15 cellular contexts compared by ENCODE assay signal in the genomic region with DNA sequence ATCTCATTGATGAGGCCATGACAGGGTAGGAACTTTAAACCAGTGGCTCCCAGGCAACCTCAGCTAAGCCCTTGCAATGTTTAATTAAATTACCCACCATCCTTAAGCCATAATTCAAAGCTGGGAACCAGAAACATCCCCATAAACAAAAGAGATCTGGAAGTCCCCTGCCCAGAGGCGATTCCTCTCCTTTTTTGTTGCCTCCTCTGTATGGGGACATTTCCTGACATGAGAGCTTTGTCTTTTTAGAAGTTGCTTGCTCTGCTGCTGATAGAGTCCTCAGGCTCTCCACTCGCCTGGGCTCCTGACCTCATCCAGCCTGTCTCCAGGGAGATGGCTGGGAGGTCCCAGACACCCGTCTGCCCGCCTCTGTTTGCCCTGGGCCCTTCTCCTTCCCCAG. TPM values are rescaled to one million over a fixed set of nuclear protein-coding genes. Genes with fewer than 3 reads are reported as not detected.
DNase-seq lines count a peak whose midpoint lies in the region; ATAC-seq, FAIRE-seq and TF ChIP-seq lines count a peak whose summit lies in the region.
"Had no signal": no experiment of that assay in that cellular context is flagged by ENCODE, and none has a peak within 500 bp of the region (broad histone marks: within the 10 kb centered on the region; RNA-seq: fewer than 3 reads in every experiment).

No MANE protein-coding gene starts in this region.

- H2AFZ ChIP-seq in Karpas-422 (ENCODE audit: low read length): no peak overlapping the region

- H3K4me1 ChIP-seq in mesendoderm (ENCODE audit: control insufficient read depth, low read depth, low read length) (peaks cover 5% of the 10 kb centered on the region), Karpas-422 (ENCODE audit: low read length) (peaks cover 22% of the 10 kb centered on the region)

- H3K56ac ChIP-seq in mesendoderm (ENCODE audit: low read length): no peak overlapping the region

- FAIRE-seq in GM12891 (lab: Jason Lieb, UNC): no peak
- FAIRE-seq: frontal cortex had no signal

- no peak for ATAC-seq in stimulated activated memory B cell treated with anti-CD40 and anti-IgM and Interleukin-4, amounts not matched to agents 10 μg/mL and 1 μg/mL and 100 μg/mL, for 72 hours

- no peak overlapping the region for H4K5ac ChIP-seq in mesendoderm (ENCODE audit: low read length)

- H3K4me1 Mint-ChIP-seq in stimulated activated memory B cell treated with anti-CD40 and anti-IgM and Interleukin-4, amounts not matched to agents 10 μg/mL and 1 μg/mL and 100 μg/mL, for 72 hours: peaks cover 29% of the 10 kb centered on the region

- H3K4me3 Mint-ChIP-seq in stimulated activated memory B cell treated with anti-CD40 and anti-IgM and Interleukin-4, amounts not matched to agents 10 μg/mL and 1 μg/mL and 100 μg/mL, for 72 hours: no peak overlapping the region
- H3K4me3 Mint-ChIP-seq: central memory CD8-positive, alpha-beta T cell had no signal

- H3K79me2 ChIP-seq in mesendoderm (ENCODE audit: control insufficient read depth, insufficient read depth, low read length) (no peaks in the 10 kb centered on the region), Karpas-422 (ENCODE audit: low read length) (no peaks in the 10 kb centered on the region)

- no peak for TF ChIP-seq CTCF in dorsolateral prefrontal cortex (IDR thresholded peaks at IDR 0.05 in 54 of 56, conservative IDR thresholded peaks at IDR 0.05 in 2 of 56; ENCODE audit: low read depth in 1 of 56, partially characterized antibody in 56 of 56)

- H3K4ac ChIP-seq in mesendoderm (ENCODE audit: low read depth, low read length): no peak overlapping the region

- H3K23ac ChIP-seq in mesendoderm (ENCODE audit: low read length): no peak overlapping the region

- H3K4me3 ChIP-seq in dorsolateral prefrontal cortex (peak overlapping the region in 22 of 59 donors; percentile 2 to 91 (median 80)), mesendoderm (ENCODE audit: low read length) (no peak overlapping the region), Karpas-422 (ENCODE audit: low read length) (no peak overlapping the region)
- H3K4me3 ChIP-seq: SK-N-MC had no signal

- H2BK5ac ChIP-seq in mesendoderm (ENCODE audit: low read length): no peak overlapping the region

- intact Hi-C loops in dorsolateral prefrontal cortex (cut with DNase I): no loop called here

- H3K79me1 ChIP-seq in mesendoderm (ENCODE audit: low read length): no peaks in the 10 kb centered on the region

- H3K27me3 ChIP-seq in dorsolateral prefrontal cortex (no peaks in the 10 kb centered on the region), mesendoderm (ENCODE audit: insufficient read depth, low read length, poor library complexity) (no peaks in the 10 kb centered on the region), Karpas-422 (ENCODE audit: low read length) (no peaks in the 10 kb centered on the region)

- no peak overlapping the region for H2AK5ac ChIP-seq in mesendoderm (ENCODE audit: low read length)

- H3K36me3 ChIP-seq in mesendoderm (ENCODE audit: control insufficient read depth, insufficient read depth, low read length): no peaks in the 10 kb centered on the region
- no peaks in the 10 kb centered on the region for H3K36me3 ChIP-seq in Karpas-422 (ENCODE audit: insufficient read depth, low read length)

- peak overlapping the region; percentile 21 for H3K27ac Mint-ChIP-seq in stimulated activated memory B cell treated with anti-CD40 and anti-IgM and Interleukin-4, amounts not matched to agents 10 μg/mL and 1 μg/mL and 100 μg/mL, for 72 hours

- no peaks in the 10 kb centered on the region for H3K9me3 ChIP-seq in Karpas-422 (ENCODE audit: low read length)

- TF ChIP-seq POLR2A in GM12891 (IDR thresholded peaks at IDR 0.05; ENCODE audit: low read depth, low read length): no peak

- H4K20me1 ChIP-seq in Karpas-422 (ENCODE audit: insufficient read depth, low read depth, low read length): peaks cover 10% of the 10 kb centered on the region; the same call in 1 of the 2 replicates

- no peaks in the 10 kb centered on the region for H3K27me3 Mint-ChIP-seq in stimulated activated memory B cell treated with anti-CD40 and anti-IgM and Interleukin-4, amounts not matched to agents 10 μg/mL and 1 μg/mL and 100 μg/mL, for 72 hours

- no peak overlapping the region for H2BK120ac ChIP-seq in mesendoderm (ENCODE audit: low read depth, low read length)

- DNase-seq in NCI-H526 treated with DMSO at 0.1 percent for 48 hours (lab: John Stamatoyannopoulos, UW) (peak; percentile 15), dorsolateral prefrontal cortex (no peak), mesendoderm (peak; percentile 57), GDM1 (lab: John Stamatoyannopoulos, UW) (no peak), SIG-M5 (lab: John Stamatoyannopoulos, UW) (no peak), GM12891 (ENCODE audit: insufficient read length, low spot score) (no peak), Karpas-422 (no peak)
- DNase-seq: activated CD4-positive, CD25-positive, alpha-beta regulatory T cell treated with anti-CD3 and anti-CD28 coated beads, Interleukin-2, amount 50 U/mL, for 72 hours; H7; NCI-H345 had no signal

- H3K9ac ChIP-seq in mesendoderm (ENCODE audit: low read length) (no peak overlapping the region), Karpas-422 (ENCODE audit: low read length) (no peak overlapping the region)
- H3K9ac ChIP-seq: KMS-11 had no signal

- H4K8ac ChIP-seq in mesendoderm (ENCODE audit: low read depth, low read length): no peak overlapping the region

- peaks cover 10% of the 10 kb centered on the region for H3K9me3 Mint-ChIP-seq in stimulated activated memory B cell treated with anti-CD40 and anti-IgM and Interleukin-4, amounts not matched to agents 10 μg/mL and 1 μg/mL and 100 μg/mL, for 72 hours
- H3K9me3 Mint-ChIP-seq: central memory CD8-positive, alpha-beta T cell had no signal

- no peak overlapping the region for H3K4me2 ChIP-seq in mesendoderm (ENCODE audit: low read length)
- no peak overlapping the region for H3K4me2 ChIP-seq in Karpas-422 (ENCODE audit: low read depth, low read length, poor library complexity, severe bottlenecking)
- H3K4me2 ChIP-seq: KMS-11 had no signal

- no CpG with 5 or more reads among the region's 4 CpGs for WGBS in mesendoderm (ENCODE audit: extremely low coverage, insufficient coverage, low lambda C conversion rate)

- H2BK15ac ChIP-seq in mesendoderm (replicated peaks; ENCODE audit: low read depth): no peak overlapping the region

- peaks cover 33% of the 10 kb centered on the region for H3K36me3 Mint-ChIP-seq in stimulated activated memory B cell treated with anti-CD40 and anti-IgM and Interleukin-4, amounts not matched to agents 10 μg/mL and 1 μg/mL and 100 μg/mL, for 72 hours

- no peak overlapping the region for H3K18ac ChIP-seq in mesendoderm (ENCODE audit: low read length)

- H3K27ac ChIP-seq in dorsolateral prefrontal cortex: peak overlapping the region in 40 of 59 donors; percentile 2 to 99 (median 62)
- H3K27ac ChIP-seq in mesendoderm (ENCODE audit: low read depth, low read length): no peak overlapping the region
- H3K27ac ChIP-seq in Karpas-422 (ENCODE audit: low read length): no peak overlapping the region
- H3K27ac ChIP-seq: KMS-11, SK-N-MC had no signal

- no peaks in the 10 kb centered on the region for H3K9me2 ChIP-seq in Karpas-422 (replicated peaks; ENCODE audit: insufficient read depth, low read length)

TF ChIP-seq in GM12891, 5 proteins besides CTCF, POLR2A, EP300 and RAD21:
- TF ChIP-seq TAF1 (IDR thresholded peaks at IDR 0.05; ENCODE audit: low read depth, low read length): no peak
- TF ChIP-seq SPI1 (IDR thresholded peaks at IDR 0.05; ENCODE audit: low read depth, low read length): no peak
- TF ChIP-seq PAX5 (IDR thresholded peaks at IDR 0.05; ENCODE audit: insufficient read depth, low read length, severe bottlenecking): no peak
- no peak for TF ChIP-seq POLR2AphosphoS5 (IDR thresholded peaks at IDR 0.05; ENCODE audit: low read depth, low read length)
- no peak for TF ChIP-seq POU2F2 (IDR thresholded peaks at IDR 0.05; ENCODE audit: low read depth, low read length)

RNA-seq across cellular contexts. Expression of a gene that starts 3.2 kb away (rescaled TPM):
- 10 to 100 TPM; 21.4 to 93.9 (median 32.3) TPM for total RNA-seq in dorsolateral prefrontal cortex
- 13.9 TPM for polyA plus RNA-seq in mesendoderm (2013, experiment 1 of 2)
- polyA plus RNA-seq in mesendoderm (2013, experiment 2 of 2): 15.1 TPM
- 24.8 TPM for polyA plus RNA-seq in GM12891 (2012; ENCODE audit: low read depth, missing spikeins)
- 8.4 and 9.2 TPM in 2 replicates for total RNA-seq in Karpas-422 (2014; rRNA removed; shearing (Covaris generic); ENCODE audit: low replicate concordance)

RNA-seq across cellular contexts. Expression of a gene that starts 32.4 kb away (rescaled TPM):
- 10 to 100 TPM in 53 of 120 experiments, 1 to 10 TPM in 67; 2.6 to 22.5 (median 9.5) TPM for total RNA-seq in dorsolateral prefrontal cortex
- 23.5 TPM for polyA plus RNA-seq in mesendoderm (2013, experiment 1 of 2)
- polyA plus RNA-seq in mesendoderm (2013, experiment 2 of 2): 20.5 TPM
- polyA plus RNA-seq in GM12891 (2012; ENCODE audit: low read depth, missing spikeins): 26.8 TPM
- 48.2 and 64.1 TPM in 2 replicates for total RNA-seq in Karpas-422 (2014; rRNA removed; shearing (Covaris generic); ENCODE audit: low replicate concordance)

RNA-seq across cellular contexts. Expression of a gene that starts 37.6 kb away (rescaled TPM):
- total RNA-seq in dorsolateral prefrontal cortex: 1 to 10 TPM in 90 of 120 experiments, under 1 TPM in 30; 0.32 to 6.7 (median 1.6) TPM
- not detected for polyA plus RNA-seq in mesendoderm (2013, experiment 1 of 2)
- polyA plus RNA-seq in mesendoderm (2013, experiment 2 of 2): not detected
- polyA plus RNA-seq in GM12891 (2012; ENCODE audit: low read depth, missing spikeins): 12.9 TPM
- 59.6 and 80.0 TPM in 2 replicates for total RNA-seq in Karpas-422 (2014; rRNA removed; shearing (Covaris generic); ENCODE audit: low replicate concordance)
- total RNA-seq: H7 had no signal

Comparison
In these comparisons a context has a peak if more than half of its experiments do, and no peak if none do; other contexts are left out.
1. DNase-seq: peak in NCI-H526 treated with DMSO at 0.1 percent for 48 hours (single experiment) and mesendoderm (single experiment); none in dorsolateral prefrontal cortex (0 of 10), GDM1 (single experiment), SIG-M5 (single experiment), GM12891 (single experiment) and Karpas-422 (single experiment).
2. H3K27ac ChIP-seq: peak in dorsolateral prefrontal cortex (40 of 59); none in mesendoderm (single experiment) and Karpas-422 (single experiment).